Comparison of ENCODE assay signal across 18 cellular contexts in the genomic region with DNA sequence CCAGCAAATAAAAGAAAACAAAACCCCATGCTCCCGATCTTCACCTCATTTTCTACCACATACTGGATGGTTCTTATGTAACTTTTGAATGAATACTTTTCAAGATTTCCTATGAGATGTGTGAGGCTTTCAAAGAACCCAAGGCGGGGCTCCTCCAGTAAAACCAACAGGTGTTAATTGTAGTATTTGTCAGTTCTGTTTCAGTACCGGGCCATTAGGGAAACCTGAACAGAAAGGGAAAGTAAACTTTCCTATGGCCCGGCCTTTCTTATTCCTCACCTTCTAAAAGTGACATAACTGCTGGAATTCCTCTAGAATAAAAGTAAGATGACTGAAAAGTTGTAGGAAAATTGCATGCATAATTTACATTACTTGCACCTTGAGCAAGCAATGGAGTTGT.
A peak's percentile ranks its signal among the peaks of the same experiment; 100 is the strongest.
DNase-seq lines count a peak whose midpoint lies in the region; ATAC-seq, FAIRE-seq and TF ChIP-seq lines count a peak whose summit lies in the region.
"Had no signal": no experiment of that assay in that cellular context is flagged by ENCODE, and none has a peak within 500 bp of the region (broad histone marks: within the 10 kb centered on the region; RNA-seq: fewer than 3 reads in every experiment).

No MANE protein-coding gene starts in this region.

- H3K36me3 ChIP-seq in liver (ENCODE audit: control insufficient read depth in 4 of 4, insufficient read depth in 3 of 4, low read depth in 1 of 4, low read length in 3 of 4) (no peaks in the 10 kb centered on the region), HepG2 (replicated peaks in 1 of 2; ENCODE audit: control insufficient read depth in 1 of 2, insufficient read depth in 2 of 2, low read length in 2 of 2) (no peaks in the 10 kb centered on the region), PC-3 (ENCODE audit: low read depth, low read length) (no peaks in the 10 kb centered on the region), endothelial cell of umbilical vein (ENCODE audit: control insufficient read depth in 2 of 2, extremely low read depth in 1 of 2, insufficient read depth in 2 of 2, low read length in 2 of 2) (no peaks in the 10 kb centered on the region), small intestine (ENCODE audit: control insufficient read depth in 2 of 2, insufficient read depth in 2 of 2, low read length in 2 of 2) (no peaks in the 10 kb centered on the region)
- H3K36me3 ChIP-seq: BLaER1, HAP-1 had no signal

- FAIRE-seq in HepG2 (lab: Jason Lieb, UNC) = no peak
- peak; percentile 15 for FAIRE-seq in endothelial cell of umbilical vein (lab: Jason Lieb, UNC)
- no peak for FAIRE-seq in small intestine (lab: Jason Lieb, UNC)
- FAIRE-seq: GM19239, H1 had no signal

- no peaks in the 10 kb centered on the region for H3K9me2 ChIP-seq in PC-3 (replicated peaks; ENCODE audit: low read length)

- no peaks in the 10 kb centered on the region for H3K27me3 ChIP-seq in liver (ENCODE audit: control insufficient read depth in 4 of 4, insufficient read depth in 4 of 4, low read length in 3 of 4)
- no peaks in the 10 kb centered on the region for H3K27me3 ChIP-seq in HepG2 (ENCODE audit: control insufficient read depth in 1 of 2, insufficient read depth in 2 of 2, low read length in 2 of 2)
- peaks cover 8% of the 10 kb centered on the region; the same call in 1 of the 2 replicates for H3K27me3 ChIP-seq in PC-3 (ENCODE audit: low read length)
- no peaks in the 10 kb centered on the region for H3K27me3 ChIP-seq in endothelial cell of umbilical vein (ENCODE audit: control insufficient read depth in 2 of 2, insufficient read depth in 2 of 2, low read length in 2 of 2)
- no peaks in the 10 kb centered on the region for H3K27me3 ChIP-seq in small intestine (ENCODE audit: control insufficient read depth in 2 of 2, insufficient read depth in 2 of 2, low read length in 2 of 2)
- H3K27me3 ChIP-seq: BLaER1 had no signal

- 57% methylated on average over 4 of the region's 4 CpGs for WGBS in liver
- 37% methylated on average over 4 of the region's 4 CpGs for WGBS in HepG2 (ENCODE audit: low lambda C conversion rate)
- 17 to 48% (median 25%) methylated on average over 4 of the region's 4 CpGs for WGBS in small intestine, 3 donors

- H3K4me3 ChIP-seq in liver (ENCODE audit: low read depth in 1 of 3, low read length in 3 of 3) = peak overlapping the region in 2 of 3 donors; percentile 9 to 32
- no peak overlapping the region for H3K4me3 ChIP-seq in HepG2 (replicated peaks in 1 of 3; ENCODE audit: insufficient read depth in 1 of 3, low read depth in 2 of 3, low read length in 3 of 3)
- H3K4me3 ChIP-seq in PC-3 (ENCODE audit: low read length) = peak overlapping the region; percentile 24; the same call in 1 of the 2 replicates
- no peak overlapping the region for H3K4me3 ChIP-seq in endothelial cell of umbilical vein (replicated peaks in 1 of 3; ENCODE audit: insufficient read depth in 1 of 3, low read depth in 1 of 3, low read length in 3 of 3)
- no peak overlapping the region for H3K4me3 ChIP-seq in small intestine (ENCODE audit: low read depth in 1 of 2, low read length in 2 of 2)
- H3K4me3 ChIP-seq: BLaER1, HAP-1 had no signal

- in situ Hi-C loops in HepG2 (cut with HindIII; ENCODE audit: extremely low pct_ligation_motif_present, low pct_unique_long_range_greater_than_20kb) (no loop called here), G401 (cut with HindIII; ENCODE audit: low sequenced_read_pairs) (no loop called here)

- CTCF ChIA-PET in HepG2 (lab: Yijun Ruan, JAX; ENCODE audit: low intra/inter-chr PET ratio, low total read pairs) (no interaction called here), PC-3 (lab: Charles Lee) (no interaction called here), endothelial cell of umbilical vein (lab: Charles Lee) (no interaction called here)

- H2AFZ ChIP-seq in HepG2 (ENCODE audit: low read length) (no peak overlapping the region), PC-3 (ENCODE audit: low read length) (0 out of 2 replicates have a peak overlapping the region, but pooled peaks have one; percentile 21), endothelial cell of umbilical vein (ENCODE audit: low read depth, low read length) (no peak overlapping the region)

- no peaks in the 10 kb centered on the region for H3F3A ChIP-seq in PC-3 (ENCODE audit: low read length, unreplicated experiment)

- TF ChIP-seq EP300 in HepG2 (IDR thresholded peaks at IDR 0.05; ENCODE audit: low read depth in 2 of 2, low read length in 2 of 2) = no peak
- no peak for TF ChIP-seq EP300 in HepG2 (CRISPR knock-in tag; IDR thresholded peaks at IDR 0.05; ENCODE audit: borderline replicate concordance)

- dilution Hi-C loops in endothelial cell of umbilical vein (cut with MboI; ENCODE audit: extremely low pct_ligation_motif_present, low sequenced_read_pairs) = no loop called here

- TF ChIP-seq CTCF in liver (IDR thresholded peaks at IDR 0.05; ENCODE audit: low read depth, low read length, missing input control) (no peak), HepG2 (CRISPR knock-in tag; IDR thresholded peaks at IDR 0.05) (no peak), PC-3 (conservative IDR thresholded peaks at IDR 0.05; ENCODE audit: low read depth, low read length) (no peak), endothelial cell of umbilical vein (IDR thresholded peaks at IDR 0.05; ENCODE audit: extremely low read depth in 1 of 2, insufficient read depth in 1 of 2, low read depth in 1 of 2, low read length in 2 of 2) (no peak)

- ATAC-seq in HepG2 = no peak
- ATAC-seq in PC-3 = no peak

- H3K79me2 ChIP-seq in HepG2 (ENCODE audit: insufficient read depth, low read length) (no peaks in the 10 kb centered on the region), PC-3 (ENCODE audit: low read length) (no peaks in the 10 kb centered on the region), endothelial cell of umbilical vein (ENCODE audit: control insufficient read depth, insufficient read depth, low read length) (no peaks in the 10 kb centered on the region)

- H3K9me1 ChIP-seq in endothelial cell of umbilical vein (replicated peaks; ENCODE audit: control insufficient read depth, extremely low read depth, insufficient read depth, low read length) = no peaks in the 10 kb centered on the region

- H3K4me2 ChIP-seq in HepG2 (ENCODE audit: low read depth, low read length) = no peak overlapping the region
- H3K4me2 ChIP-seq in PC-3 (ENCODE audit: low read length) = peak overlapping the region; percentile 67
- no peak overlapping the region for H3K4me2 ChIP-seq in endothelial cell of umbilical vein (ENCODE audit: insufficient read depth, low read length)
- H3K4me2 ChIP-seq: BLaER1 had no signal

- H3K9ac ChIP-seq in liver (ENCODE audit: low read depth in 1 of 2, low read length in 2 of 2) (peak overlapping the region in 1 of 2 donors; percentile 32), HepG2 (ENCODE audit: insufficient read depth, low read depth, low read length) (no peak overlapping the region), PC-3 (ENCODE audit: low read length) (no peak overlapping the region), endothelial cell of umbilical vein (replicated peaks; ENCODE audit: extremely low read depth, insufficient read depth, low read length) (no peak overlapping the region)
- H3K9ac ChIP-seq: BLaER1 had no signal

- H4K20me1 ChIP-seq in HepG2 (ENCODE audit: insufficient read depth, low read length) (no peaks in the 10 kb centered on the region), PC-3 (ENCODE audit: low read length) (no peaks in the 10 kb centered on the region), endothelial cell of umbilical vein (replicated peaks; ENCODE audit: control insufficient read depth, extremely low read depth, insufficient read depth, low read length) (no peaks in the 10 kb centered on the region)
- H4K20me1 ChIP-seq: BLaER1 had no signal

- TF ChIP-seq POLR2A in HepG2 (IDR thresholded peaks at IDR 0.05; ENCODE audit: insufficient read depth in 1 of 2, low read depth in 2 of 2, low read length in 2 of 2) (no peak), endothelial cell of umbilical vein (IDR thresholded peaks at IDR 0.05; ENCODE audit: low read depth, low read length) (no peak)

- TF ChIP-seq RAD21 in liver (IDR thresholded peaks at IDR 0.05) (no peak), HepG2 (CRISPR knock-in tag; IDR thresholded peaks at IDR 0.05) (no peak)

- no peaks in the 10 kb centered on the region for H3K9me3 ChIP-seq in liver (ENCODE audit: control insufficient read depth in 4 of 4, low read length in 3 of 4)
- no peaks in the 10 kb centered on the region for H3K9me3 ChIP-seq in HepG2 (ENCODE audit: low read length)
- H3K9me3 ChIP-seq in PC-3 (ENCODE audit: low read length) = no peaks in the 10 kb centered on the region
- no peaks in the 10 kb centered on the region for H3K9me3 ChIP-seq in endothelial cell of umbilical vein (replicated peaks; ENCODE audit: control insufficient read depth, insufficient read depth, low read length)
- no peaks in the 10 kb centered on the region for H3K9me3 ChIP-seq in small intestine (ENCODE audit: control insufficient read depth, low read depth)
- H3K9me3 ChIP-seq: BLaER1, HAP-1 had no signal

- intact Hi-C loops in HepG2 (cut with micrococcal nuclease; ENCODE audit: unreplicated experiment) (no loop called here), PC-3 (cut with micrococcal nuclease) (loop anchor here (1.0 kb wide), 1 partner anchor 190 kb away; no protein-coding TSS in a partner anchor), endothelial cell of umbilical vein (cut with micrococcal nuclease) (no loop called here)

- H3K4me1 ChIP-seq in liver (ENCODE audit: control insufficient read depth in 4 of 4, insufficient read depth in 4 of 4, low read length in 3 of 4) (peaks cover 0 to 1% (median 0%) of the 10 kb centered on the region in 4 donors), HepG2 (ENCODE audit: insufficient read depth, low read length) (no peaks in the 10 kb centered on the region), PC-3 (ENCODE audit: insufficient read depth, low read length) (peaks cover 7% of the 10 kb centered on the region), endothelial cell of umbilical vein (ENCODE audit: control insufficient read depth, extremely low read depth, insufficient read depth, low read length) (no peaks in the 10 kb centered on the region), small intestine (ENCODE audit: control insufficient read depth in 2 of 2, insufficient read depth in 1 of 2, low read depth in 1 of 2, low read length in 1 of 2) (no peaks in the 10 kb centered on the region)

- POLR2A ChIA-PET in HepG2 (lab: Yijun Ruan, JAX) = no interaction called here
- POLR2A ChIA-PET in PC-3 (lab: Charles Lee; ENCODE audit: unreplicated experiment) = no interaction called here
- POLR2A ChIA-PET in endothelial cell of umbilical vein (lab: Charles Lee) = no interaction called here

- DNase-seq in HepG2 (ENCODE audit: low spot score) (no peak), PC-3 (no peak), endothelial cell of umbilical vein (ENCODE audit: low read depth, low spot score) (no peak), small intestine (peak; percentile 16), G401 (ENCODE audit: low spot score) (no peak), OCI-M2 (lab: John Stamatoyannopoulos, UW; ENCODE audit: unreplicated experiment) (no peak), iPS-NIHi11 (ENCODE audit: low spot score) (no peak)
- DNase-seq: AML-193; CD8-positive, alpha-beta memory T cell; DMS 273 treated with DMSO at 0.1 percent for 48 hours; IMR-90 had no signal

- BruUV-seq in HepG2 (replicated peaks; lab: Mats Ljungman, UMichigan) (no TSS peak), PC-3 (replicated peaks; lab: Mats Ljungman, UMichigan) (no TSS peak), endothelial cell of umbilical vein (replicated peaks; lab: Mats Ljungman, UMichigan) (no TSS peak)

- H3K27ac ChIP-seq in liver (ENCODE audit: low read depth in 1 of 2, low read length in 2 of 2) (no peak overlapping the region), HepG2 (ENCODE audit: extremely low read length, insufficient read depth, low read length) (no peak overlapping the region), PC-3 (ENCODE audit: low read length) (no peak overlapping the region), endothelial cell of umbilical vein (ENCODE audit: insufficient read depth, low read depth, low read length) (no peak overlapping the region), small intestine (ENCODE audit: low read depth in 1 of 2, low read length in 1 of 2) (no peak overlapping the region)
- H3K27ac ChIP-seq: 22Rv1, BLaER1, HL-60 had no signal

Comparison
In these comparisons a context has a peak if more than half of its experiments do, and no peak if none do; other contexts are left out.
1. H3K4me3 ChIP-seq: peak in liver (2 of 3) and PC-3 (single experiment); none in HepG2 (0 of 3), endothelial cell of umbilical vein (0 of 3) and small intestine (0 of 2).